11 cellular contexts compared by ENCODE assay signal in genomic region chr1:31923905-31924304, GRCh38. TPM values are rescaled to one million over a fixed set of nuclear protein-coding genes. Genes with fewer than 3 reads are reported as not detected.
A peak's percentile ranks its signal among the peaks of the same experiment; 100 is the strongest.
DNase-seq lines count a peak whose midpoint lies in the region; ATAC-seq and TF ChIP-seq lines count a peak whose summit lies in the region.
"Had no signal": no experiment of that assay in that cellular context is flagged by ENCODE, and none has a peak within 500 bp of the region (broad histone marks: within the 10 kb centered on the region; RNA-seq: fewer than 3 reads in every experiment).

No MANE protein-coding gene starts in this region.

- no peak overlapping the region for H3K4me3 ChIP-seq in IMR-90 (ENCODE audit: insufficient read depth, low read depth, low read length)
- H3K4me3 ChIP-seq in cardiac muscle cell: no peak overlapping the region
- H3K4me3 ChIP-seq in smooth muscle cell: no peak overlapping the region
- H3K4me3 ChIP-seq: tibial artery had no signal

- TF ChIP-seq POLR2A in IMR-90 (IDR thresholded peaks at IDR 0.05; ENCODE audit: low read depth, low read length): no peak

- H2BK5ac ChIP-seq in IMR-90 (ENCODE audit: low read depth, low read length, poor library complexity, severe bottlenecking): peak overlapping the region; percentile 55

- H3K23ac ChIP-seq in IMR-90 (ENCODE audit: low read depth, low read length): no peak overlapping the region

- H3K9me1 ChIP-seq in IMR-90 (ENCODE audit: insufficient read depth, low read length): peaks cover 9% of the 10 kb centered on the region

- peak overlapping the region; percentile 46 for H3K4me3 Mint-ChIP-seq in activated CD8-positive, alpha-beta T cell treated with anti-CD3 and anti-CD28 coated beads for 36 hours

- H2BK120ac ChIP-seq in IMR-90 (ENCODE audit: low read depth, low read length): no peak overlapping the region

- peak overlapping the region; percentile 89 for H3K27ac Mint-ChIP-seq in activated CD8-positive, alpha-beta T cell treated with anti-CD3 and anti-CD28 coated beads for 36 hours

- peaks cover 98% of the 10 kb centered on the region for H3K79me2 ChIP-seq in smooth muscle cell (ENCODE audit: low read depth)

- no peak overlapping the region for H2AK9ac ChIP-seq in IMR-90 (replicated peaks; ENCODE audit: low read depth, low read length, poor library complexity)

- H4K20me1 ChIP-seq in IMR-90 (ENCODE audit: insufficient read depth, low read length) (peaks cover 96% of the 10 kb centered on the region), smooth muscle cell (ENCODE audit: low read depth) (peaks cover 98% of the 10 kb centered on the region)

- H3K9me3 ChIP-seq in IMR-90 (ENCODE audit: control insufficient read depth, insufficient read depth, low read length) (peaks cover 2% of the 10 kb centered on the region; the same call in 1 of the 2 replicates), cardiac muscle cell (ENCODE audit: low read depth) (no peaks in the 10 kb centered on the region), smooth muscle cell (replicated peaks; ENCODE audit: low read depth) (no peaks in the 10 kb centered on the region)
- H3K9me3 ChIP-seq: tibial artery had no signal

- H3K4me1 ChIP-seq in IMR-90 (ENCODE audit: control insufficient read depth, insufficient read depth, low read length): peaks cover 11% of the 10 kb centered on the region
- H3K4me1 ChIP-seq in cardiac muscle cell (ENCODE audit: low read depth): peaks cover 48% of the 10 kb centered on the region
- peaks cover 36% of the 10 kb centered on the region for H3K4me1 ChIP-seq in smooth muscle cell (ENCODE audit: low read depth)

- H3K36me3 Mint-ChIP-seq in activated CD8-positive, alpha-beta T cell treated with anti-CD3 and anti-CD28 coated beads for 36 hours (ENCODE audit: low read depth): peaks cover 47% of the 10 kb centered on the region

- H3K18ac ChIP-seq in IMR-90 (ENCODE audit: low read depth, low read length): no peak overlapping the region

- 67% methylated on average over 1 of the region's 2 CpGs; no CpG with 5 or more reads in 1 of the 2 experiments for whole genome bisulfite sequencing in IMR-90 (ENCODE audit: extremely low coverage in 2 of 2, insufficient read length in 1 of 2), 2 experiments
- WGBS in smooth muscle cell (ENCODE audit: low lambda C conversion rate): 80% methylated on average over 2 of the region's 2 CpGs

- H3K4me2 ChIP-seq in IMR-90 (ENCODE audit: low read depth, low read length): no peak overlapping the region
- no peak overlapping the region for H3K4me2 ChIP-seq in smooth muscle cell
- H3K4me2 ChIP-seq: KMS-11 had no signal

- no peak overlapping the region for H3K4ac ChIP-seq in IMR-90 (ENCODE audit: low read depth, low read length)

- no peak overlapping the region for H2AK5ac ChIP-seq in IMR-90 (ENCODE audit: low read depth, low read length)

- H2BK15ac ChIP-seq in IMR-90 (ENCODE audit: low read depth, low read length): no peak overlapping the region

- no peaks in the 10 kb centered on the region for H3K27me3 ChIP-seq in IMR-90 (ENCODE audit: control insufficient read depth, insufficient read depth, low read length)
- H3K27me3 ChIP-seq in cardiac muscle cell: no peaks in the 10 kb centered on the region
- H3K27me3 ChIP-seq in smooth muscle cell (ENCODE audit: low read depth): no peaks in the 10 kb centered on the region
- H3K27me3 ChIP-seq: tibial artery had no signal

- POLR2A ChIA-PET in IMR-90 (lab: Charles Lee; ENCODE audit: unreplicated experiment): no interaction called here
- POLR2A ChIA-PET in activated CD8-positive, alpha-beta T cell treated with anti-CD3 and anti-CD28 coated beads for 36 hours (lab: Charles Lee): interaction anchor here (0.7 to 1.3 kb wide), 7 partner anchors 8 to 90 kb away, joined by 3 to 7 read pairs (median 4); partner anchors contain the start of gene KHDRBS1

- H3K9ac ChIP-seq in IMR-90 (ENCODE audit: low read depth, low read length) (no peak overlapping the region), smooth muscle cell (ENCODE audit: low read depth) (no peak overlapping the region)
- H3K9ac ChIP-seq: KMS-11 had no signal

- H2AFZ ChIP-seq in IMR-90 (replicated peaks; ENCODE audit: low read length, poor library complexity): no peak overlapping the region
- H2AFZ ChIP-seq in smooth muscle cell (ENCODE audit: low read depth): no peak overlapping the region

- H4K5ac ChIP-seq in IMR-90 (ENCODE audit: low read depth, low read length): no peak overlapping the region

- CTCF ChIA-PET in IMR-90 (lab: Yijun Ruan, JAX): interaction anchor here (0.8 kb wide), 1 partner anchor 10 kb away, joined by 3 read pairs; no protein-coding TSS in a partner anchor
- CTCF ChIA-PET in activated CD8-positive, alpha-beta T cell treated with anti-CD3 and anti-CD28 coated beads for 36 hours (lab: Charles Lee): interaction anchor here (0.7 to 3.7 kb wide), 8 partner anchors 9 to 108 kb away, joined by 3 to 14 read pairs (median 6); partner anchors contain the start of gene SPOCD1

- H3F3A ChIP-seq in smooth muscle cell (ENCODE audit: low read depth): peaks cover 16% of the 10 kb centered on the region

- TF ChIP-seq RAD21 in IMR-90 (IDR thresholded peaks at IDR 0.05; ENCODE audit: low read length): no peak

- BruUV-seq in IMR-90 (replicated peaks; lab: Mats Ljungman, UMichigan): no TSS peak

- peaks cover 72% of the 10 kb centered on the region for H3K4me1 Mint-ChIP-seq in activated CD8-positive, alpha-beta T cell treated with anti-CD3 and anti-CD28 coated beads for 36 hours (ENCODE audit: low read depth)

- in situ Hi-C loops in IMR-90 (cut with MboI; ENCODE audit: low sequenced_read_pairs): no loop called here

- no peak overlapping the region for H4K91ac ChIP-seq in IMR-90 (ENCODE audit: insufficient read depth, low read depth, low read length)

- H3K14ac ChIP-seq in IMR-90 (replicated peaks; ENCODE audit: low read depth, low read length): no peak overlapping the region; the same call in 1 of the 2 replicates

- peaks cover 0 to 30% of the 10 kb centered on the region in 2 experiments; a peak in 2 of 4 replicates for H3K79me1 ChIP-seq in IMR-90 (ENCODE audit: low read depth in 1 of 2, low read length in 2 of 2)

- H2BK20ac ChIP-seq in IMR-90 (ENCODE audit: low read depth, low read length): no peak overlapping the region

- TF ChIP-seq CTCF in IMR-90 (conservative IDR thresholded peaks at IDR 0.05; ENCODE audit: low read depth, low read length): no peak
- no peak for TF ChIP-seq CTCF in activated CD8-positive, alpha-beta T cell treated with anti-CD3 and anti-CD28 coated beads for 36 hours (IDR thresholded peaks at IDR 0.05)
- TF ChIP-seq CTCF in cardiac muscle cell (IDR thresholded peaks at IDR 0.05; ENCODE audit: low read depth, low read length): no peak
- TF ChIP-seq CTCF in smooth muscle cell (IDR thresholded peaks at IDR 0.05; ENCODE audit: borderline replicate concordance, insufficient read depth, poor library complexity, severe bottlenecking): no peak

- H3K27me3 Mint-ChIP-seq in activated CD8-positive, alpha-beta T cell treated with anti-CD3 and anti-CD28 coated beads for 36 hours: no peaks in the 10 kb centered on the region

- dilution Hi-C loops in IMR-90 (cut with HindIII; ENCODE audit: low sequenced_read_pairs, unreplicated experiment): no loop called here

- peaks cover 4% of the 10 kb centered on the region for H3K36me3 ChIP-seq in IMR-90 (ENCODE audit: control insufficient read depth, insufficient read depth, low read length)
- no peaks in the 10 kb centered on the region for H3K36me3 ChIP-seq in cardiac muscle cell
- H3K36me3 ChIP-seq in smooth muscle cell (ENCODE audit: low read depth): no peaks in the 10 kb centered on the region

- H3K9me3 Mint-ChIP-seq in activated CD8-positive, alpha-beta T cell treated with anti-CD3 and anti-CD28 coated beads for 36 hours: no peaks in the 10 kb centered on the region

- H3K27ac ChIP-seq in IMR-90 (ENCODE audit: insufficient read depth, low read length) (no peak overlapping the region), cardiac muscle cell (peak overlapping the region; percentile 57), smooth muscle cell (ENCODE audit: low read depth) (peak overlapping the region; percentile 18)
- H3K27ac ChIP-seq: KMS-11, tibial artery had no signal

- DNase-seq in IMR-90 (no peak), cardiac muscle cell (ENCODE audit: low read depth in 1 of 2, low spot score in 1 of 2) (no peak), smooth muscle cell (lab: John Stamatoyannopoulos, UW; ENCODE audit: unreplicated experiment) (no peak), middle frontal gyrus (ENCODE audit: extremely low spot score, low spot score) (no peak), T1000 (lab: John Stamatoyannopoulos, UW) (no peak)
- no peak for DNase-seq in activated CD8-positive, alpha-beta T cell treated with anti-CD3 and anti-CD28 coated beads for 36 hours
- DNase-seq: DMS 273 treated with DMSO at 0.1 percent for 48 hours; stimulated activated CD4-positive, alpha-beta T cell treated with anti-CD3 and anti-CD28 coated beads, Interleukin-2, amount 100 ng/mL, for 48 hours; tibial artery had no signal

- ATAC-seq in IMR-90 (ENCODE audit: low read depth) (no peak), HG02840 (IDR thresholded peaks at IDR 0.05; ENCODE audit: low FRiP score, unreplicated experiment) (no peak)
- ATAC-seq in activated CD8-positive, alpha-beta T cell treated with anti-CD3 and anti-CD28 coated beads for 36 hours: no peak

- no peak overlapping the region for H3K56ac ChIP-seq in IMR-90 (ENCODE audit: extremely low read depth, insufficient read depth, low read length)

- no peak overlapping the region for H4K8ac ChIP-seq in IMR-90 (ENCODE audit: low read depth in 2 of 2, low read length in 2 of 2)

- intact Hi-C loops in IMR-90 (cut with micrococcal nuclease): no loop called here
- intact Hi-C loops in activated CD8-positive, alpha-beta T cell treated with anti-CD3 and anti-CD28 coated beads for 36 hours (cut with micrococcal nuclease): no loop called here

TF ChIP-seq in IMR-90, 13 proteins besides CTCF, POLR2A, EP300 and RAD21 (continues in another document):
- TF ChIP-seq FOS (IDR thresholded peaks at IDR 0.05; ENCODE audit: low read depth, low read length) (no peak), BHLHE40 (IDR thresholded peaks at IDR 0.05; ENCODE audit: low read depth, low read length) (no peak), NFE2L2 (IDR thresholded peaks at IDR 0.05; ENCODE audit: low read depth, low read length) (no peak), RFX5 (IDR thresholded peaks at IDR 0.05; ENCODE audit: low read depth, low read length) (no peak), CEBPB (IDR thresholded peaks at IDR 0.05; ENCODE audit: low read depth, low read length) (no peak), MAFK (IDR thresholded peaks at IDR 0.05; ENCODE audit: low read depth, low read length) (no peak), RCOR1 (IDR thresholded peaks at IDR 0.05; ENCODE audit: insufficient replicate concordance, low read length) (no peak)

RNA-seq across cellular contexts. Expression of gene PTP4A2, which starts 14.3 kb away (rescaled TPM):
- total RNA-seq in IMR-90 (2012; rRNA removed) (328 and 537 TPM in 2 replicates), cardiac muscle cell (105 and 161 TPM in 2 replicates), smooth muscle cell (460 and 518 TPM in 2 replicates)
- polyA plus RNA-seq in IMR-90 (2012; rRNA removed) (99.8 and 135 TPM in 2 replicates), cardiac muscle cell (285 and 366 TPM in 2 replicates), smooth muscle cell (316 and 334 TPM in 2 replicates)
- polyA plus RNA-seq in IMR-90 (2012; cell fraction: cytosol; rRNA removed): 19.3 and 45.6 TPM in 2 replicates
- 5.8 and 62.3 TPM in 2 replicates for polyA plus RNA-seq in IMR-90 (2012; cell fraction: nucleus; rRNA removed; ENCODE audit: low replicate concordance)
- total RNA-seq in activated CD8-positive, alpha-beta T cell treated with anti-CD3 and anti-CD28 coated beads for 36 hours: 100 to 1,000 TPM; 273 to 296 TPM
